2 cellular contexts compared by ENCODE assay signal in genomic region chr12:56720696-56721615, GRCh38.
TF ChIP-seq lines count a peak whose summit lies in the region.

No MANE protein-coding gene starts in this region.

TF ChIP-seq in HCT116, 20 proteins besides CTCF, POLR2A, EP300 and RAD21:
- no peak for TF ChIP-seq ELF1 (IDR thresholded peaks at IDR 0.05; ENCODE audit: borderline replicate concordance, low read depth)
- no peak for TF ChIP-seq JUND (IDR thresholded peaks at IDR 0.05)

TF ChIP-seq in endothelial cell of umbilical vein, 7 proteins besides CTCF, POLR2A, EP300 and RAD21:
- TF ChIP-seq MAX (IDR thresholded peaks at IDR 0.05; ENCODE audit: insufficient read depth, insufficient read length) (no peak), GATA2 (IDR thresholded peaks at IDR 0.05; ENCODE audit: insufficient read depth, insufficient read length, low read depth, low read length) (no peak), POLR2AphosphoS5 (IDR thresholded peaks at IDR 0.05; ENCODE audit: insufficient read depth, low read depth, low read length) (no peak), JUN (IDR thresholded peaks at IDR 0.05; ENCODE audit: borderline replicate concordance, insufficient read depth, insufficient read length, low read depth) (no peak), MYC (IDR thresholded peaks at IDR 0.05; ENCODE audit: low read depth, low read length) (no peak), FOS (IDR thresholded peaks at IDR 0.05; ENCODE audit: borderline replicate concordance, insufficient read depth, low read length) (no peak), EZH2 (IDR thresholded peaks at IDR 0.05; ENCODE audit: borderline replicate concordance, low read depth, low read length, severe bottlenecking) (no peak)
